ENCODE assay signal across 1 cellular context in genomic region chr17:17493249-17493985, GRCh38.
TF ChIP-seq lines count a peak whose summit lies in the region.

No MANE protein-coding gene starts in this region.

TF ChIP-seq in IMR-90, 13 proteins besides CTCF, POLR2A, EP300 and RAD21:
- TF ChIP-seq FOS (IDR thresholded peaks at IDR 0.05; ENCODE audit: low read depth, low read length) (no peak), CEBPB (IDR thresholded peaks at IDR 0.05; ENCODE audit: low read depth, low read length) (no peak), USF2 (IDR thresholded peaks at IDR 0.05; ENCODE audit: low read depth, low read length) (no peak), MAZ (IDR thresholded peaks at IDR 0.05; ENCODE audit: borderline replicate concordance, low read depth, low read length) (no peak), NFE2L2 (IDR thresholded peaks at IDR 0.05; ENCODE audit: low read depth, low read length) (no peak), RCOR1 (IDR thresholded peaks at IDR 0.05; ENCODE audit: insufficient replicate concordance, low read length) (no peak), SMC3 (IDR thresholded peaks at IDR 0.05; ENCODE audit: low read depth, low read length) (no peak), BHLHE40 (IDR thresholded peaks at IDR 0.05; ENCODE audit: low read depth, low read length) (no peak), RFX5 (IDR thresholded peaks at IDR 0.05; ENCODE audit: low read depth, low read length) (no peak), CHD1 (IDR thresholded peaks at IDR 0.05; ENCODE audit: low read depth, low read length) (no peak), ELK1 (IDR thresholded peaks at IDR 0.05; ENCODE audit: borderline replicate concordance, low read depth, low read length) (no peak), MAFK (IDR thresholded peaks at IDR 0.05; ENCODE audit: low read depth, low read length) (no peak), MXI1 (IDR thresholded peaks at IDR 0.05; ENCODE audit: borderline replicate concordance, low read depth, low read length) (no peak)
